Comparison of ENCODE assay signal across 1 cellular context in the genomic region with DNA sequence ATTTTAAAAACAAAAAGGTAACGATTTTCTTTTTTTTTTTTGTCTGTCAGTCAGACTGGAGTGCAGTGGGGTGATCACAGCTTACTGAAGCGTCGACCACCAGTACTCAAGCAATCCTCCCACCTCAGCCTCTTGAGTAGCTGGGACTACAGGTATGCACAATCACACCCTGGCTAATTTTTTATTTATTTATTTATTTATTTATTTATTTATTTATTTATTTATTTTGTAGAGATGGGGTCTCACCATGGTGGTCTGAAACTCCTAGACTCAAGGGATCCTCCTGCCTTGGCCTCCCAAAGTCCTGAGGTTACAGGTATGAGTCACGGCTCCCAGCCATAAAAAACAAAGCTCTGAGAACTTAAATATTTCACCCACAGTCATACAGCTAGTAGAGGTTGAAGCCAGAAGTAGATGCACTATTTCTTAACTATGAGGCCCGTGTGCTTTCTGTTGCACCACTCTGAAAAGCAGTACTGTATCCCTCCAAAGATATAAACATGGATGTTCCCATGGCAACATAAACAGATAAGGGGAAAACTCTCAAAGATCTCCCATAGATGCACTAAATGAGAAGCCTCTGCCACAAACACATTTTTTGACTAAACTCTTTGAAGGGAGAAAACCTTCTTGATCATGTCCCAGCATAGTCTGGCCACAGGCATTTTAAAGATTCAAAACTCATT.
A peak's percentile ranks its signal among the peaks of the same experiment; 100 is the strongest.
TF ChIP-seq lines count a peak whose summit lies in the region.

No MANE protein-coding gene starts in this region.

TF ChIP-seq in HEK293, 187 proteins besides CTCF, POLR2A, EP300 and RAD21 (continues in another document):
- no peak for TF ChIP-seq ZNF223 (tag by site-specific recombination; IDR thresholded peaks at IDR 0.05)
- no peak for TF ChIP-seq ZNF10 (tag by site-specific recombination; IDR thresholded peaks at IDR 0.05)
- TF ChIP-seq SETDB1 (IDR thresholded peaks at IDR 0.05; ENCODE audit: insufficient read length, low read length): no peak
- TF ChIP-seq ZNF155 (tag by site-specific recombination; IDR thresholded peaks at IDR 0.05): no peak
- no peak for TF ChIP-seq ZNF792 (tag by site-specific recombination; IDR thresholded peaks at IDR 0.05)
- TF ChIP-seq, protein P1, sequence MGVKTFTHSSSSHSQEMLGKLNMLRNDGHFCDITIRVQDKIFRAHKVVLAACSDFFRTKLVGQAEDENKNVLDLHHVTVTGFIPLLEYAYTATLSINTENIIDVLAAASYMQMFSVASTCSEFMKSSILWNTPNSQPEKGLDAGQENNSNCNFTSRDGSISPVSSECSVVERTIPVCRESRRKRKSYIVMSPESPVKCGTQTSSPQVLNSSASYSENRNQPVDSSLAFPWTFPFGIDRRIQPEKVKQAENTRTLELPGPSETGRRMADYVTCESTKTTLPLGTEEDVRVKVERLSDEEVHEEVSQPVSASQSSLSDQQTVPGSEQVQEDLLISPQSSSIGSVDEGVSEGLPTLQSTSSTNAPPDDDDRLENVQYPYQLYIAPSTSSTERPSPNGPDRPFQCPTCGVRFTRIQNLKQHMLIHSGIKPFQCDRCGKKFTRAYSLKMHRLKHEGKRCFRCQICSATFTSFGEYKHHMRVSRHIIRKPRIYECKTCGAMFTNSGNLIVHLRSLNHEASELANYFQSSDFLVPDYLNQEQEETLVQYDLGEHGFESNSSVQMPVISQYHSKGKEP (tag by site-specific recombination; IDR thresholded peaks at IDR 0.05): no peak
- TF ChIP-seq SCRT2 (tag by site-specific recombination; IDR thresholded peaks at IDR 0.05): no peak
- no peak for TF ChIP-seq ZNF211 (tag by site-specific recombination; IDR thresholded peaks at IDR 0.05; ENCODE audit: low read depth)
- TF ChIP-seq ZBTB17 (tag by site-specific recombination; IDR thresholded peaks at IDR 0.05): no peak
- TF ChIP-seq ZNF629 (tag by site-specific recombination; IDR thresholded peaks at IDR 0.05): 0 out of 2 replicates have a peak, but pooled peaks have one; percentile 17
- TF ChIP-seq ZNF623 (tag by site-specific recombination; IDR thresholded peaks at IDR 0.05): peak; percentile 53
- TF ChIP-seq ZNF624 (tag by site-specific recombination; IDR thresholded peaks at IDR 0.05): no peak
- no peak for TF ChIP-seq ZNF2 (tag by site-specific recombination; IDR thresholded peaks at IDR 0.05)
- no peak for TF ChIP-seq ZNF48 (tag by site-specific recombination; IDR thresholded peaks at IDR 0.05)
- no peak for TF ChIP-seq GLI2 (tag by site-specific recombination; IDR thresholded peaks at IDR 0.05; ENCODE audit: borderline replicate concordance, low read depth)
- 0 out of 2 replicates have a peak, but pooled peaks have one; percentile 24 for TF ChIP-seq ZNF433 (tag by site-specific recombination; IDR thresholded peaks at IDR 0.05; ENCODE audit: low read depth)
- TF ChIP-seq, protein P2, sequence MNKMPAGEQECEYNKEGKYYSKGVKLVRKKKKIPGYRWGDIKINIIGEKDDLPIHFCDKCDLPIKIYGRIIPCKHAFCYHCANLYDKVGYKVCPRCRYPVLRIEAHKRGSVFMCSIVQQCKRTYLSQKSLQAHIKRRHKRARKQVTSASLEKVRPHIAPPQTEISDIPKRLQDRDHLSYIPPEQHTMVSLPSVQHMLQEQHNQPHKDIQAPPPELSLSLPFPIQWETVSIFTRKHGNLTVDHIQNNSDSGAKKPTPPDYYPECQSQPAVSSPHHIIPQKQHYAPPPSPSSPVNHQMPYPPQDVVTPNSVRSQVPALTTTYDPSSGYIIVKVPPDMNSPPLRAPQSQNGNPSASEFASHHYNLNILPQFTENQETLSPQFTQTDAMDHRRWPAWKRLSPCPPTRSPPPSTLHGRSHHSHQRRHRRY (tag by site-specific recombination; IDR thresholded peaks at IDR 0.05): no peak
- TF ChIP-seq, protein P3, sequence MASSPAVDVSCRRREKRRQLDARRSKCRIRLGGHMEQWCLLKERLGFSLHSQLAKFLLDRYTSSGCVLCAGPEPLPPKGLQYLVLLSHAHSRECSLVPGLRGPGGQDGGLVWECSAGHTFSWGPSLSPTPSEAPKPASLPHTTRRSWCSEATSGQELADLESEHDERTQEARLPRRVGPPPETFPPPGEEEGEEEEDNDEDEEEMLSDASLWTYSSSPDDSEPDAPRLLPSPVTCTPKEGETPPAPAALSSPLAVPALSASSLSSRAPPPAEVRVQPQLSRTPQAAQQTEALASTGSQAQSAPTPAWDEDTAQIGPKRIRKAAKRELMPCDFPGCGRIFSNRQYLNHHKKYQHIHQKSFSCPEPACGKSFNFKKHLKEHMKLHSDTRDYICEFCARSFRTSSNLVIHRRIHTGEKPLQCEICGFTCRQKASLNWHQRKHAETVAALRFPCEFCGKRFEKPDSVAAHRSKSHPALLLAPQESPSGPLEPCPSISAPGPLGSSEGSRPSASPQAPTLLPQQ (tag by site-specific recombination; IDR thresholded peaks at IDR 0.05): no peak
- no peak for TF ChIP-seq ZNF311 (tag by site-specific recombination; IDR thresholded peaks at IDR 0.05; ENCODE audit: borderline replicate concordance)
- TF ChIP-seq, protein P4, sequence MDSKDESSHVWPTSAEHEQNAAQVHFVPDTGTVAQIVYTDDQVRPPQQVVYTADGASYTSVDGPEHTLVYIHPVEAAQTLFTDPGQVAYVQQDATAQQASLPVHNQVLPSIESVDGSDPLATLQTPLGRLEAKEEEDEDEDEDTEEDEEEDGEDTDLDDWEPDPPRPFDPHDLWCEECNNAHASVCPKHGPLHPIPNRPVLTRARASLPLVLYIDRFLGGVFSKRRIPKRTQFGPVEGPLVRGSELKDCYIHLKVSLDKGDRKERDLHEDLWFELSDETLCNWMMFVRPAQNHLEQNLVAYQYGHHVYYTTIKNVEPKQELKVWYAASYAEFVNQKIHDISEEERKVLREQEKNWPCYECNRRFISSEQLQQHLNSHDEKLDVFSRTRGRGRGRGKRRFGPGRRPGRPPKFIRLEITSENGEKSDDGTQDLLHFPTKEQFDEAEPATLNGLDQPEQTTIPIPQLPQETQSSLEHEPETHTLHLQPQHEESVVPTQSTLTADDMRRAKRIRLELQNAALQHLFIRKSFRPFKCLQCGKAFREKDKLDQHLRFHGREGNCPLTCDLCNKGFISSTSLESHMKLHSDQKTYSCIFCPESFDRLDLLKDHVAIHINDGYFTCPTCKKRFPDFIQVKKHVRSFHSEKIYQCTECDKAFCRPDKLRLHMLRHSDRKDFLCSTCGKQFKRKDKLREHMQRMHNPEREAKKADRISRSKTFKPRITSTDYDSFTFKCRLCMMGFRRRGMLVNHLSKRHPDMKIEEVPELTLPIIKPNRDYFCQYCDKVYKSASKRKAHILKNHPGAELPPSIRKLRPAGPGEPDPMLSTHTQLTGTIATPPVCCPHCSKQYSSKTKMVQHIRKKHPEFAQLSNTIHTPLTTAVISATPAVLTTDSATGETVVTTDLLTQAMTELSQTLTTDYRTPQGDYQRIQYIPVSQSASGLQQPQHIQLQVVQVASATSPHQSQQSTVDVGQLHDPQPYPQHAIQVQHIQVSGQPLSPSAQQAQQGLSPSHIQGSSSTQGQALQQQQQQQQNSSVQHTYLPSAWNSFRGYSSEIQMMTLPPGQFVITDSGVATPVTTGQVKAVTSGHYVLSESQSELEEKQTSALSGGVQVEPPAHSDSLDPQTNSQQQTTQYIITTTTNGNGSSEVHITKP (tag by site-specific recombination; IDR thresholded peaks at IDR 0.05): no peak
- peak; percentile 68; the same call in 1 of the 2 replicates for TF ChIP-seq ZNF140 (tag by site-specific recombination; IDR thresholded peaks at IDR 0.05)
- TF ChIP-seq, protein P5, sequence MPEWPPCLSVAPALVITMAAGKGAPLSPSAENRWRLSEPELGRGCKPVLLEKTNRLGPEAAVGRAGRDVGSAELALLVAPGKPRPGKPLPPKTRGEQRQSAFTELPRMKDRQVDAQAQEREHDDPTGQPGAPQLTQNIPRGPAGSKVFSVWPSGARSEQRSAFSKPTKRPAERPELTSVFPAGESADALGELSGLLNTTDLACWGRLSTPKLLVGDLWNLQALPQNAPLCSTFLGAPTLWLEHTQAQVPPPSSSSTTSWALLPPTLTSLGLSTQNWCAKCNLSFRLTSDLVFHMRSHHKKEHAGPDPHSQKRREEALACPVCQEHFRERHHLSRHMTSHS (tag by site-specific recombination; IDR thresholded peaks at IDR 0.05): no peak
- TF ChIP-seq ZNF350 (tag by site-specific recombination; IDR thresholded peaks at IDR 0.05): no peak
- TF ChIP-seq, protein P6, sequence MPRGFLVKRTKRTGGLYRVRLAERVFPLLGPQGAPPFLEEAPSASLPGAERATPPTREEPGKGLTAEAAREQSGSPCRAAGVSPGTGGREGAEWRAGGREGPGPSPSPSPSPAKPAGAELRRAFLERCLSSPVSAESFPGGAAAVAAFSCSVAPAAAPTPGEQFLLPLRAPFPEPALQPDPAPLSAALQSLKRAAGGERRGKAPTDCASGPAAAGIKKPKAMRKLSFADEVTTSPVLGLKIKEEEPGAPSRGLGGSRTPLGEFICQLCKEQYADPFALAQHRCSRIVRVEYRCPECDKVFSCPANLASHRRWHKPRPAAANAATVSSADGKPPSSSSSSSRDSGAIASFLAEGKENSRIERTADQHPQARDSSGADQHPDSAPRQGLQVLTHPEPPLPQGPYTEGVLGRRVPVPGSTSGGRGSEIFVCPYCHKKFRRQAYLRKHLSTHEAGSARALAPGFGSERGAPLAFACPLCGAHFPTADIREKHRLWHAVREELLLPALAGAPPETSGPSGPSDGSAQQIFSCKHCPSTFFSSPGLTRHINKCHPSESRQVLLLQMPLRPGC (tag by site-specific recombination; IDR thresholded peaks at IDR 0.05): no peak
- TF ChIP-seq ZNF266 (tag by site-specific recombination; IDR thresholded peaks at IDR 0.05; ENCODE audit: low read depth): no peak
- TF ChIP-seq, protein P7, sequence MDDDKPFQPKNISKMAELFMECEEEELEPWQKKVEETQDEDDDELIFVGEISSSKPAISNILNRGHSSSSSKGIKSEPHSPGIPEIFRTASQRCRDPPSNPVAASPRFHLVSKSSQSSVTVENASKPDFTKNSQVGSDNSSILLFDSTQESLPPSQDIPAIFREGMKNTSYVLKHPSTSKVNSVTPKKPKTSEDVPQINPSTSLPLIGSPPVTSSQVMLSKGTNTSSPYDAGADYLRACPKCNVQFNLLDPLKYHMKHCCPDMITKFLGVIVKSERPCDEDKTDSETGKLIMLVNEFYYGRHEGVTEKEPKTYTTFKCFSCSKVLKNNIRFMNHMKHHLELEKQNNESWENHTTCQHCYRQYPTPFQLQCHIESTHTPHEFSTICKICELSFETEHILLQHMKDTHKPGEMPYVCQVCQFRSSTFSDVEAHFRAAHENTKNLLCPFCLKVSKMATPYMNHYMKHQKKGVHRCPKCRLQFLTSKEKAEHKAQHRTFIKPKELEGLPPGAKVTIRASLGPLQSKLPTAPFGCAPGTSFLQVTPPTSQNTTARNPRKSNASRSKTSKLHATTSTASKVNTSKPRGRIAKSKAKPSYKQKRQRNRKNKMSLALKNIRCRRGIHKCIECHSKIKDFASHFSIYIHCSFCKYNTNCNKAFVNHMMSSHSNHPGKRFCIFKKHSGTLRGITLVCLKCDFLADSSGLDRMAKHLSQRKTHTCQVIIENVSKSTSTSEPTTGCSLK (tag by site-specific recombination; IDR thresholded peaks at IDR 0.05): no peak
- no peak for TF ChIP-seq ZNF571 (tag by site-specific recombination; IDR thresholded peaks at IDR 0.05)
- no peak for TF ChIP-seq ZNF747 (tag by site-specific recombination; IDR thresholded peaks at IDR 0.05)
- TF ChIP-seq ZNF510 (tag by site-specific recombination; IDR thresholded peaks at IDR 0.05; ENCODE audit: insufficient replicate concordance): no peak
- peak; percentile 25; the same call in 1 of the 2 replicates for TF ChIP-seq ZNF654 (tag by site-specific recombination; IDR thresholded peaks at IDR 0.05; ENCODE audit: low read depth)
- no peak for TF ChIP-seq ZNF561 (tag by site-specific recombination; IDR thresholded peaks at IDR 0.05; ENCODE audit: borderline replicate concordance)
- TF ChIP-seq ZNF626 (tag by site-specific recombination; IDR thresholded peaks at IDR 0.05): no peak
- TF ChIP-seq, protein P8, sequence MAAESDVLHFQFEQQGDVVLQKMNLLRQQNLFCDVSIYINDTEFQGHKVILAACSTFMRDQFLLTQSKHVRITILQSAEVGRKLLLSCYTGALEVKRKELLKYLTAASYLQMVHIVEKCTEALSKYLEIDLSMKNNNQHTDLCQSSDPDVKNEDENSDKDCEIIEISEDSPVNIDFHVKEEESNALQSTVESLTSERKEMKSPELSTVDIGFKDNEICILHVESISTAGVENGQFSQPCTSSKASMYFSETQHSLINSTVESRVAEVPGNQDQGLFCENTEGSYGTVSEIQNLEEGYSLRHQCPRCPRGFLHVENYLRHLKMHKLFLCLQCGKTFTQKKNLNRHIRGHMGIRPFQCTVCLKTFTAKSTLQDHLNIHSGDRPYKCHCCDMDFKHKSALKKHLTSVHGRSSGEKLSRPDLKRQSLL (tag by site-specific recombination; IDR thresholded peaks at IDR 0.05): no peak
- no peak for TF ChIP-seq IKZF3 (tag by site-specific recombination; IDR thresholded peaks at IDR 0.05)
- TF ChIP-seq ZNF585B (tag by site-specific recombination; IDR thresholded peaks at IDR 0.05): no peak
- TF ChIP-seq, protein P9, sequence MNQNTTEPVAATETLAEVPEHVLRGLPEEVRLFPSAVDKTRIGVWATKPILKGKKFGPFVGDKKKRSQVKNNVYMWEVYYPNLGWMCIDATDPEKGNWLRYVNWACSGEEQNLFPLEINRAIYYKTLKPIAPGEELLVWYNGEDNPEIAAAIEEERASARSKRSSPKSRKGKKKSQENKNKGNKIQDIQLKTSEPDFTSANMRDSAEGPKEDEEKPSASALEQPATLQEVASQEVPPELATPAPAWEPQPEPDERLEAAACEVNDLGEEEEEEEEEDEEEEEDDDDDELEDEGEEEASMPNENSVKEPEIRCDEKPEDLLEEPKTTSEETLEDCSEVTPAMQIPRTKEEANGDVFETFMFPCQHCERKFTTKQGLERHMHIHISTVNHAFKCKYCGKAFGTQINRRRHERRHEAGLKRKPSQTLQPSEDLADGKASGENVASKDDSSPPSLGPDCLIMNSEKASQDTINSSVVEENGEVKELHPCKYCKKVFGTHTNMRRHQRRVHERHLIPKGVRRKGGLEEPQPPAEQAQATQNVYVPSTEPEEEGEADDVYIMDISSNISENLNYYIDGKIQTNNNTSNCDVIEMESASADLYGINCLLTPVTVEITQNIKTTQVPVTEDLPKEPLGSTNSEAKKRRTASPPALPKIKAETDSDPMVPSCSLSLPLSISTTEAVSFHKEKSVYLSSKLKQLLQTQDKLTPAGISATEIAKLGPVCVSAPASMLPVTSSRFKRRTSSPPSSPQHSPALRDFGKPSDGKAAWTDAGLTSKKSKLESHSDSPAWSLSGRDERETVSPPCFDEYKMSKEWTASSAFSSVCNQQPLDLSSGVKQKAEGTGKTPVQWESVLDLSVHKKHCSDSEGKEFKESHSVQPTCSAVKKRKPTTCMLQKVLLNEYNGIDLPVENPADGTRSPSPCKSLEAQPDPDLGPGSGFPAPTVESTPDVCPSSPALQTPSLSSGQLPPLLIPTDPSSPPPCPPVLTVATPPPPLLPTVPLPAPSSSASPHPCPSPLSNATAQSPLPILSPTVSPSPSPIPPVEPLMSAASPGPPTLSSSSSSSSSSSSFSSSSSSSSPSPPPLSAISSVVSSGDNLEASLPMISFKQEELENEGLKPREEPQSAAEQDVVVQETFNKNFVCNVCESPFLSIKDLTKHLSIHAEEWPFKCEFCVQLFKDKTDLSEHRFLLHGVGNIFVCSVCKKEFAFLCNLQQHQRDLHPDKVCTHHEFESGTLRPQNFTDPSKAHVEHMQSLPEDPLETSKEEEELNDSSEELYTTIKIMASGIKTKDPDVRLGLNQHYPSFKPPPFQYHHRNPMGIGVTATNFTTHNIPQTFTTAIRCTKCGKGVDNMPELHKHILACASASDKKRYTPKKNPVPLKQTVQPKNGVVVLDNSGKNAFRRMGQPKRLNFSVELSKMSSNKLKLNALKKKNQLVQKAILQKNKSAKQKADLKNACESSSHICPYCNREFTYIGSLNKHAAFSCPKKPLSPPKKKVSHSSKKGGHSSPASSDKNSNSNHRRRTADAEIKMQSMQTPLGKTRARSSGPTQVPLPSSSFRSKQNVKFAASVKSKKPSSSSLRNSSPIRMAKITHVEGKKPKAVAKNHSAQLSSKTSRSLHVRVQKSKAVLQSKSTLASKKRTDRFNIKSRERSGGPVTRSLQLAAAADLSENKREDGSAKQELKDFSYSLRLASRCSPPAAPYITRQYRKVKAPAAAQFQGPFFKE (tag by site-specific recombination; IDR thresholded peaks at IDR 0.05; ENCODE audit: borderline replicate concordance): no peak
